ENCODE assay signal across 15 cellular contexts in genomic region chr10:60352105-60352504, GRCh38. TPM values are rescaled to one million over a fixed set of nuclear protein-coding genes. Genes with fewer than 3 reads are reported as not detected.
DNase-seq lines count a peak whose midpoint lies in the region; ATAC-seq and TF ChIP-seq lines count a peak whose summit lies in the region.
"Had no signal": no experiment of that assay in that cellular context is flagged by ENCODE, and none has a peak within 500 bp of the region (broad histone marks: within the 10 kb centered on the region; RNA-seq: fewer than 3 reads in every experiment).

No MANE protein-coding gene starts in this region.

- H3F3A ChIP-seq in SU-DHL-6 (ENCODE audit: insufficient read depth): peaks cover 34% of the 10 kb centered on the region

- DNase-seq in GM12865 (ENCODE audit: low read depth) (peak; percentile 85), H4 (ENCODE audit: low spot score) (no peak), HEK293T (ENCODE audit: extremely low spot score) (no peak), DMS153 (lab: John Stamatoyannopoulos, UW) (no peak)
- DNase-seq: ACHN; activated CD4-positive, alpha-beta memory T cell treated with anti-CD3 and anti-CD28 coated beads, Interleukin-2, amount 10 ng/mL, durations not matched to agents 7 days and 5 days; amniotic stem cell; GDM1; NCI-H2081 had no signal

- no peaks in the 10 kb centered on the region for H3K9me2 ChIP-seq in SU-DHL-6 (replicated peaks; ENCODE audit: insufficient read depth, low read length)

- peak overlapping the region; percentile 75 for H3K4me2 ChIP-seq in SU-DHL-6 (ENCODE audit: low read depth, low read length, poor library complexity, severe bottlenecking)

- no peaks in the 10 kb centered on the region for H3K79me2 ChIP-seq in SU-DHL-6 (ENCODE audit: insufficient read depth, low read length)

- H2AFZ ChIP-seq in SU-DHL-6 (ENCODE audit: low read depth, low read length, severe bottlenecking): peak overlapping the region; percentile 18

- no peaks in the 10 kb centered on the region for H4K20me1 ChIP-seq in SU-DHL-6 (ENCODE audit: low read depth, low read length)

- peak overlapping the region; percentile 98 for H3K27ac ChIP-seq in SU-DHL-6 (ENCODE audit: low read depth, low read length)
- H3K27ac ChIP-seq: SK-N-MC, vagina had no signal

- H3K9ac ChIP-seq in SU-DHL-6 (ENCODE audit: low read length): peak overlapping the region; percentile 49

- no peak overlapping the region for H3K4me3 ChIP-seq in GM12865 (ENCODE audit: low read depth, low read length)
- H3K4me3 ChIP-seq in SU-DHL-6 (ENCODE audit: insufficient read depth, low read length, poor library complexity, severe bottlenecking): no peak overlapping the region
- H3K4me3 ChIP-seq: SK-N-MC, vagina had no signal

- H3K9me3 ChIP-seq in SU-DHL-6 (ENCODE audit: insufficient read depth, low read length): no peaks in the 10 kb centered on the region
- H3K9me3 ChIP-seq: vagina had no signal

- no peaks in the 10 kb centered on the region for H3K36me3 ChIP-seq in SU-DHL-6 (ENCODE audit: low read length)
- H3K36me3 ChIP-seq: vagina had no signal

- POLR2A ChIA-PET in HEK293T (lab: Yijun Ruan, JAX): no interaction called here

- no peak for TF ChIP-seq CTCF in GM12865 (IDR thresholded peaks at IDR 0.05; ENCODE audit: insufficient read depth, low read depth, low read length, missing control alignments)
- no peak for TF ChIP-seq CTCF in SU-DHL-6 (IDR thresholded peaks at IDR 0.05; ENCODE audit: insufficient read depth, low read length, poor library complexity, severe bottlenecking)

- H3K27me3 ChIP-seq in SU-DHL-6 (ENCODE audit: low read length): no peaks in the 10 kb centered on the region
- H3K27me3 ChIP-seq: vagina had no signal

- ATAC-seq in GM21360 (IDR thresholded peaks at IDR 0.05; ENCODE audit: unreplicated experiment): peak; percentile 65
- ATAC-seq in HG03045 (IDR thresholded peaks at IDR 0.05; ENCODE audit: unreplicated experiment): peak; percentile 53
- no peak for ATAC-seq in GM18520 (IDR thresholded peaks at IDR 0.05; ENCODE audit: unreplicated experiment)

- CTCF ChIA-PET in HEK293T (lab: Yijun Ruan, JAX): no interaction called here

TF ChIP-seq in HEK293T, 16 proteins besides CTCF, POLR2A, EP300 and RAD21:
- TF ChIP-seq BHLHE40 (IDR thresholded peaks at IDR 0.05; ENCODE audit: borderline replicate concordance) (no peak), L3MBTL2 (conservative IDR thresholded peaks at IDR 0.05) (no peak), CTBP1 (IDR thresholded peaks at IDR 0.05; ENCODE audit: borderline replicate concordance) (no peak), SP1 (IDR thresholded peaks at IDR 0.05) (no peak), LEF1 (IDR thresholded peaks at IDR 0.05; ENCODE audit: borderline replicate concordance) (no peak), TARDBP (IDR thresholded peaks at IDR 0.05) (no peak), ARNT (IDR thresholded peaks at IDR 0.05) (no peak), HDGF (IDR thresholded peaks at IDR 0.05; ENCODE audit: borderline replicate concordance) (no peak), FOXK2 (IDR thresholded peaks at IDR 0.05) (no peak), PKNOX1 (IDR thresholded peaks at IDR 0.05) (no peak), SUZ12 (IDR thresholded peaks at IDR 0.05) (no peak), FOXA1 (IDR thresholded peaks at IDR 0.05) (no peak), FOXM1 (IDR thresholded peaks at IDR 0.05; ENCODE audit: borderline replicate concordance) (no peak), ZNF384 (IDR thresholded peaks at IDR 0.05) (no peak), ELF4 (IDR thresholded peaks at IDR 0.05) (no peak), NFRKB (IDR thresholded peaks at IDR 0.05) (no peak)

RNA-seq across cellular contexts. Expression of gene ANK3, which starts 37.6 kb away (rescaled TPM):
- total RNA-seq in H4 (2014; rRNA removed; shearing (Covaris generic)): 9.1 and 10.2 TPM in 2 replicates
